Comparison of ENCODE assay signal across 1 cellular context in genomic region chr22:29359469-29359868, GRCh38.
TF ChIP-seq lines count a peak whose summit lies in the region.

No MANE protein-coding gene starts in this region.

TF ChIP-seq in GM23338, 12 proteins besides CTCF, POLR2A, EP300 and RAD21 (continued from another document):
- no peak for TF ChIP-seq ZNF462 (CRISPR knock-in tag; IDR thresholded peaks at IDR 0.05)
- TF ChIP-seq POLR2AphosphoS5 (IDR thresholded peaks at IDR 0.05; ENCODE audit: low read depth), result no peak
- no peak for TF ChIP-seq NANOG (IDR thresholded peaks at IDR 0.05; ENCODE audit: borderline replicate concordance)
- TF ChIP-seq JUNB (IDR thresholded peaks at IDR 0.05; ENCODE audit: unreplicated experiment), result no peak
